ENCODE assay signal across 22 cellular contexts in genomic region chr19:30854661-30855060, GRCh38.
"Had no signal": no experiment of that assay in that cellular context is flagged by ENCODE, and none has a peak within 500 bp of the region (broad histone marks: within the 10 kb centered on the region; RNA-seq: fewer than 3 reads in every experiment).

No MANE protein-coding gene starts in this region.

- H3K27me3 Mint-ChIP-seq: dendritic cell treated with granulocyte-macrophage colony-stimulating factor and Interleukin-4, amounts not matched to agents 40 ng/mL and 50 ng/mL, for 4 days had no signal

- H3K27ac Mint-ChIP-seq: dendritic cell treated with granulocyte-macrophage colony-stimulating factor and Interleukin-4, amounts not matched to agents 40 ng/mL and 50 ng/mL, for 4 days had no signal

- H3K9me3 ChIP-seq: gastrocnemius medialis, left lung, lower lobe of right lung had no signal

- H3K4me3 Mint-ChIP-seq: dendritic cell treated with granulocyte-macrophage colony-stimulating factor and Interleukin-4, amounts not matched to agents 40 ng/mL and 50 ng/mL, for 4 days had no signal

- H3K4me1 ChIP-seq: esophagus squamous epithelium, gastrocnemius medialis, heart right ventricle, left lung, lower lobe of right lung had no signal

- H3K9me3 Mint-ChIP-seq: dendritic cell treated with granulocyte-macrophage colony-stimulating factor and Interleukin-4, amounts not matched to agents 40 ng/mL and 50 ng/mL, for 4 days had no signal

- H3K27ac ChIP-seq: esophagus squamous epithelium, gastrocnemius medialis, heart right ventricle, left lung, lower lobe of right lung had no signal

- H3K27me3 ChIP-seq: esophagus squamous epithelium, gastrocnemius medialis, left lung had no signal

- FAIRE-seq: colon, endothelial cell of umbilical vein, islet of Langerhans, keratinocyte had no signal

- DNase-seq: cortex of kidney; effector CD4-positive, alpha-beta T cell; effector memory CD4-positive, alpha-beta T cell; esophagus squamous epithelium; foreskin fibroblast; foreskin melanocyte; gastrocnemius medialis; glutamatergic neuron; head of caudate nucleus; heart right ventricle; hippocampal formation; left cardiac atrium; left lung; left ventricle myocardium superior; lower lobe of right lung; mesenchymal stem cell; midbrain had no signal

- ATAC-seq: gastrocnemius medialis, heart right ventricle, left cardiac atrium, left lung, left ventricle myocardium superior, lower lobe of right lung had no signal

- H3K36me3 ChIP-seq: esophagus squamous epithelium, gastrocnemius medialis, heart right ventricle, left lung, lower lobe of right lung had no signal

- H3K4me3 ChIP-seq: esophagus squamous epithelium, gastrocnemius medialis, heart right ventricle, left lung, lower lobe of right lung had no signal
